Comparison of ENCODE assay signal across 28 cellular contexts in genomic region chr4:176919631-176920030, GRCh38.
"Had no signal": no experiment of that assay in that cellular context is flagged by ENCODE, and none has a peak within 500 bp of the region (broad histone marks: within the 10 kb centered on the region; RNA-seq: fewer than 3 reads in every experiment).

No MANE protein-coding gene starts in this region.

- ATAC-seq: esophagus mucosa; gastroesophageal sphincter; heart left ventricle; left lobe of liver; mucosa of descending colon; sciatic nerve; stimulated activated memory B cell treated with anti-CD40 and anti-IgM and Interleukin-4, amounts not matched to agents 10 μg/mL and 1 μg/mL and 100 μg/mL, for 72 hours had no signal

- H3K4me3 Mint-ChIP-seq: mesothelial cell of epicardium; naive B cell; natural killer cell treated with Interleukin-12 subunit alpha and Interleukin-12 subunit beta and Interleukin-15 and Interleukin-18, amount 100 ng/mL, for 72 hours; neural crest cell; stimulated activated memory B cell treated with anti-CD40 and anti-IgM and Interleukin-4, amounts not matched to agents 10 μg/mL and 1 μg/mL and 100 μg/mL, for 72 hours; stimulated activated naive CD8-positive, alpha-beta T cell treated with anti-CD3 and anti-CD28 coated beads, Interleukin-15, Interleukin-2, amounts not matched to agents 100 ng/mL and 50 ng/mL, for 24 hours had no signal

- H3K9me3 ChIP-seq: neutrophil, prostate gland, thoracic aorta had no signal

- H3K27me3 ChIP-seq: dorsolateral prefrontal cortex, gastroesophageal sphincter, heart left ventricle, hepatocyte, neutrophil, right atrium auricular region, tibial nerve, upper lobe of left lung had no signal

- H3K36me3 ChIP-seq: gastroesophageal sphincter, heart left ventricle, neutrophil, prostate gland, right atrium auricular region, thoracic aorta, tibial nerve, upper lobe of left lung had no signal

- H3K4me2 ChIP-seq: hepatocyte had no signal

- H3K27ac Mint-ChIP-seq: mesothelial cell of epicardium; naive B cell; natural killer cell treated with Interleukin-12 subunit alpha and Interleukin-12 subunit beta and Interleukin-15 and Interleukin-18, amount 100 ng/mL, for 72 hours; stimulated activated memory B cell treated with anti-CD40 and anti-IgM and Interleukin-4, amounts not matched to agents 10 μg/mL and 1 μg/mL and 100 μg/mL, for 72 hours; stimulated activated naive CD8-positive, alpha-beta T cell treated with anti-CD3 and anti-CD28 coated beads, Interleukin-15, Interleukin-2, amounts not matched to agents 100 ng/mL and 50 ng/mL, for 24 hours had no signal

- H3K4me1 Mint-ChIP-seq: mesothelial cell of epicardium; naive B cell; neural crest cell; stimulated activated memory B cell treated with anti-CD40 and anti-IgM and Interleukin-4, amounts not matched to agents 10 μg/mL and 1 μg/mL and 100 μg/mL, for 72 hours had no signal

- H2AFZ ChIP-seq: hepatocyte had no signal

- H3K4me3 ChIP-seq: dorsolateral prefrontal cortex, gastroesophageal sphincter, heart left ventricle, hepatocyte, lung, mucosa of descending colon, prostate gland, right atrium auricular region, thoracic aorta, tibial nerve, upper lobe of left lung had no signal

- H3K36me3 Mint-ChIP-seq: mesothelial cell of epicardium; naive B cell; natural killer cell treated with Interleukin-12 subunit alpha and Interleukin-12 subunit beta and Interleukin-15 and Interleukin-18, amount 100 ng/mL, for 72 hours; stimulated activated memory B cell treated with anti-CD40 and anti-IgM and Interleukin-4, amounts not matched to agents 10 μg/mL and 1 μg/mL and 100 μg/mL, for 72 hours had no signal

- DNase-seq: dorsolateral prefrontal cortex; effector CD4-positive, alpha-beta T cell; foreskin fibroblast; heart left ventricle; kidney; mesenchymal stem cell; mucosa of descending colon; naive B cell; stimulated activated CD4-positive, alpha-beta T cell treated with anti-CD3 and anti-CD28 coated beads, Interleukin-2, amount 100 ng/mL, for 24 hours; stimulated activated CD4-positive, alpha-beta T cell treated with anti-CD3 and anti-CD28 coated beads, Interleukin-4, amount 100 ng/mL, for 24 hours; upper lobe of left lung had no signal

- FAIRE-seq: urothelium cell line had no signal

- H3K27ac ChIP-seq: dorsolateral prefrontal cortex, gastroesophageal sphincter, heart left ventricle, hepatocyte, neutrophil, prostate gland, right atrium auricular region, thoracic aorta, tibial nerve, upper lobe of left lung had no signal

- H3K27me3 Mint-ChIP-seq: naive B cell; natural killer cell treated with Interleukin-12 subunit alpha and Interleukin-12 subunit beta and Interleukin-15 and Interleukin-18, amount 100 ng/mL, for 72 hours; stimulated activated memory B cell treated with anti-CD40 and anti-IgM and Interleukin-4, amounts not matched to agents 10 μg/mL and 1 μg/mL and 100 μg/mL, for 72 hours; stimulated activated naive CD8-positive, alpha-beta T cell treated with anti-CD3 and anti-CD28 coated beads, Interleukin-15, Interleukin-2, amounts not matched to agents 100 ng/mL and 50 ng/mL, for 24 hours had no signal

- H3K79me2 ChIP-seq: hepatocyte had no signal

- H3K9me3 Mint-ChIP-seq: stimulated activated naive CD8-positive, alpha-beta T cell treated with anti-CD3 and anti-CD28 coated beads, Interleukin-15, Interleukin-2, amounts not matched to agents 100 ng/mL and 50 ng/mL, for 24 hours had no signal

- H3K4me1 ChIP-seq: gastroesophageal sphincter, heart left ventricle, prostate gland, right atrium auricular region, tibial nerve, upper lobe of left lung had no signal
